20 cellular contexts compared by ENCODE assay signal in genomic region chr4:3656441-3657376, GRCh38.
DNase-seq lines count a peak whose midpoint lies in the region; TF ChIP-seq lines count a peak whose summit lies in the region.
"Had no signal": no experiment of that assay in that cellular context is flagged by ENCODE, and none has a peak within 500 bp of the region (broad histone marks: within the 10 kb centered on the region; RNA-seq: fewer than 3 reads in every experiment).

No MANE protein-coding gene starts in this region.

- no peaks in the 10 kb centered on the region for H3K9me3 Mint-ChIP-seq in neural progenitor cell

- H3K9me2 ChIP-seq in DOHH2 (replicated peaks; ENCODE audit: control insufficient read depth, low read length): no peaks in the 10 kb centered on the region

- peaks cover 43% of the 10 kb centered on the region for H3F3A ChIP-seq in DOHH2 (ENCODE audit: control insufficient read depth, insufficient read depth)
- H3F3A ChIP-seq in neural progenitor cell (ENCODE audit: low read depth): no peaks in the 10 kb centered on the region

- no peaks in the 10 kb centered on the region for H4K20me1 ChIP-seq in DOHH2 (ENCODE audit: control insufficient read depth, insufficient read depth, low read depth, low read length)
- no peaks in the 10 kb centered on the region for H4K20me1 ChIP-seq in neural progenitor cell (ENCODE audit: low read depth)

- TF ChIP-seq CTCF in DOHH2 (IDR thresholded peaks at IDR 0.05; ENCODE audit: low read depth, low read length, poor library complexity, severe bottlenecking): no peak
- no peak for TF ChIP-seq CTCF in neural progenitor cell (IDR thresholded peaks at IDR 0.05)

- peak overlapping the region; percentile 81 for H3K4me3 ChIP-seq in DOHH2 (ENCODE audit: low read length)
- H3K4me3 ChIP-seq in SK-N-MC: no peak overlapping the region
- H3K4me3 ChIP-seq in neural progenitor cell: no peak overlapping the region
- H3K4me3 ChIP-seq: transverse colon had no signal

- H3K27ac Mint-ChIP-seq in neural progenitor cell: peak overlapping the region; percentile 65

- peaks cover 3% of the 10 kb centered on the region for H3K36me3 Mint-ChIP-seq in neural progenitor cell

- no peak overlapping the region for H3K9ac ChIP-seq in SK-N-MC (ENCODE audit: insufficient read length)
- no peak overlapping the region for H3K9ac ChIP-seq in neural progenitor cell

- H3K36me3 ChIP-seq in DOHH2 (ENCODE audit: control insufficient read depth, low read length): no peaks in the 10 kb centered on the region
- H3K36me3 ChIP-seq in SK-N-MC (ENCODE audit: insufficient read depth, low read length): no peaks in the 10 kb centered on the region
- no peaks in the 10 kb centered on the region for H3K36me3 ChIP-seq in neural progenitor cell
- H3K36me3 ChIP-seq: transverse colon had no signal

- DNase-seq in NCI-H1092 (lab: John Stamatoyannopoulos, UW): peak; percentile 65
- DNase-seq in SK-N-MC (ENCODE audit: low read depth, low spot score): peak; percentile 16
- peak; percentile 33 for DNase-seq in neural progenitor cell (ENCODE audit: low spot score)
- DNase-seq in SIG-M5 treated with dmso at 0.1 percent for 504 hours (lab: John Stamatoyannopoulos, UW; ENCODE audit: unreplicated experiment): no peak
- DNase-seq in activated CD4-positive, alpha-beta T cell treated with anti-CD3 and anti-CD28 coated beads for 1 hour: no peak
- DNase-seq in T-helper 9 cell: no peak
- no peak for DNase-seq in HK-2 (ENCODE audit: unreplicated experiment)
- DNase-seq: activated CD8-positive, alpha-beta memory T cell treated with anti-CD3 and anti-CD28 coated beads, Interleukin-2, amount 50 U/mL, for 48 hours; activated gamma-delta T cell treated with Interleukin-2 at 50 U/mL for 16 hours; amygdala; C1 segment of cervical spinal cord; effector memory CD4-positive, alpha-beta T cell; NCI-H2171 treated with DMSO at 0.1 percent for 48 hours; retina; SHP77 treated with DMSO at 0.1 percent for 48 hours; stimulated activated CD4-positive, alpha-beta T cell treated with anti-CD3 and anti-CD28 coated beads, Interleukin-15, amount 100 ng/mL, for 24 hours; stimulated activated naive CD4-positive, alpha-beta T cell; T-helper 2 cell; transverse colon had no signal

- no peak overlapping the region for H2AFZ ChIP-seq in neural progenitor cell (replicated peaks)

- H3K79me2 ChIP-seq in DOHH2 (ENCODE audit: control insufficient read depth, low read length) (peaks cover 8% of the 10 kb centered on the region), neural progenitor cell (ENCODE audit: low read depth) (no peaks in the 10 kb centered on the region)

- H3K4me2 ChIP-seq in DOHH2 (ENCODE audit: low read length): peak overlapping the region; percentile 89
- no peak overlapping the region for H3K4me2 ChIP-seq in neural progenitor cell

- H3K27ac ChIP-seq in DOHH2 (ENCODE audit: low read depth, low read length) (peak overlapping the region; percentile 99), SK-N-MC (no peak overlapping the region), neural progenitor cell (no peak overlapping the region)

- H3K4me1 Mint-ChIP-seq in neural progenitor cell: peaks cover 58% of the 10 kb centered on the region

- H3K27me3 Mint-ChIP-seq in neural progenitor cell (ENCODE audit: insufficient read depth, low read depth): peaks cover 30% of the 10 kb centered on the region

- H3K4me1 ChIP-seq in DOHH2 (ENCODE audit: control insufficient read depth, low read length) (peaks cover 72% of the 10 kb centered on the region), neural progenitor cell (peaks cover 22% of the 10 kb centered on the region)
- H3K4me1 ChIP-seq: transverse colon had no signal

- H3K4me3 Mint-ChIP-seq in neural progenitor cell: peak overlapping the region; percentile 44

- H3K9me3 ChIP-seq in DOHH2 (ENCODE audit: control insufficient read depth, insufficient read depth, low read length) (no peaks in the 10 kb centered on the region), SK-N-MC (ENCODE audit: low read depth, low read length) (no peaks in the 10 kb centered on the region), neural progenitor cell (ENCODE audit: low read depth) (no peaks in the 10 kb centered on the region)
- H3K9me3 ChIP-seq: transverse colon had no signal

- no peaks in the 10 kb centered on the region for H3K27me3 ChIP-seq in DOHH2 (ENCODE audit: control insufficient read depth, low read length)
- H3K27me3 ChIP-seq in neural progenitor cell: no peaks in the 10 kb centered on the region

Comparison
In these comparisons a context has a peak if more than half of its experiments do, and no peak if none do; other contexts are left out.
1. DNase-seq: peak in NCI-H1092 (single experiment), SK-N-MC (single experiment) and neural progenitor cell (single experiment); none in SIG-M5 treated with dmso at 0.1 percent for 504 hours (single experiment), activated CD4-positive, alpha-beta T cell treated with anti-CD3 and anti-CD28 coated beads for 1 hour (single experiment), T-helper 9 cell (single experiment) and HK-2 (single experiment).